In genomic region chr16:1743376-1744337, GRCh38 we compare ENCODE assay signal across 15 cellular contexts. TPM values are rescaled to one million over a fixed set of nuclear protein-coding genes. Genes with fewer than 3 reads are reported as not detected.
A peak's percentile ranks its signal among the peaks of the same experiment; 100 is the strongest.
DNase-seq lines count a peak whose midpoint lies in the region; ATAC-seq and TF ChIP-seq lines count a peak whose summit lies in the region.
"Had no signal": no experiment of that assay in that cellular context is flagged by ENCODE, and none has a peak within 500 bp of the region (broad histone marks: within the 10 kb centered on the region; RNA-seq: fewer than 3 reads in every experiment).

No MANE protein-coding gene starts in this region.

- no peaks in the 10 kb centered on the region for H3K27me3 ChIP-seq in mammary epithelial cell (ENCODE audit: insufficient read depth, low read length)
- no peaks in the 10 kb centered on the region for H3K27me3 ChIP-seq in mesenchymal stem cell (ENCODE audit: control insufficient read depth in 1 of 2, insufficient read depth in 1 of 2, low read length in 2 of 2)
- H3K27me3 ChIP-seq in MG63 = no peaks in the 10 kb centered on the region

- H3K9me3 ChIP-seq in mammary epithelial cell (replicated peaks; ENCODE audit: insufficient read depth, low read length) (peaks cover 9% of the 10 kb centered on the region), mesenchymal stem cell (ENCODE audit: control insufficient read depth, low read length) (no peaks in the 10 kb centered on the region), MG63 (no peaks in the 10 kb centered on the region)
- H3K9me3 ChIP-seq: HAP-1 had no signal

- CTCF ChIA-PET in mammary epithelial cell (lab: Charles Lee; ENCODE audit: low non-redundant PET) = no interaction called here

- no peaks in the 10 kb centered on the region for H3K79me2 ChIP-seq in mammary epithelial cell (ENCODE audit: insufficient read depth, low read length)

- H3K27me3 Mint-ChIP-seq in activated naive CD8-positive, alpha-beta T cell treated with anti-CD3 and anti-CD28 coated beads, Interleukin-2, amount 10 ng/mL, durations not matched to agents 7 days and 5 days = no peaks in the 10 kb centered on the region
- H3K27me3 Mint-ChIP-seq in activated naive CD8-positive, alpha-beta T cell treated with anti-CD3 and anti-CD28 coated beads for 36 hours = no peaks in the 10 kb centered on the region

- H3K4me2 ChIP-seq in mammary epithelial cell (ENCODE audit: insufficient read depth, low read depth, low read length) = no peak overlapping the region
- no peak overlapping the region for H3K4me2 ChIP-seq in mesenchymal stem cell (ENCODE audit: low read length, poor library complexity, severe bottlenecking)

- no peak overlapping the region for H3K4me3 Mint-ChIP-seq in activated naive CD8-positive, alpha-beta T cell treated with anti-CD3 and anti-CD28 coated beads, Interleukin-2, amount 10 ng/mL, durations not matched to agents 7 days and 5 days
- H3K4me3 Mint-ChIP-seq in activated naive CD8-positive, alpha-beta T cell treated with anti-CD3 and anti-CD28 coated beads for 36 hours = no peak overlapping the region

- no peak overlapping the region for H2AK5ac ChIP-seq in mesenchymal stem cell (ENCODE audit: low read length, severe bottlenecking)

- peak; percentile 23 for DNase-seq in activated naive CD8-positive, alpha-beta T cell treated with anti-CD3 and anti-CD28 coated beads, Interleukin-2, amount 10 ng/mL, durations not matched to agents 7 days and 5 days
- DNase-seq in activated naive CD8-positive, alpha-beta T cell treated with anti-CD3 and anti-CD28 coated beads for 36 hours = no peak
- DNase-seq in mammary epithelial cell = no peak
- no peak for DNase-seq in mesenchymal stem cell
- DNase-seq in GM13976 (ENCODE audit: low spot score) = no peak
- DNase-seq in MG63 = no peak
- DNase-seq: 8988T, DMS153, NCI-H1048, NCI-H69, SHP77 had no signal

- no peak overlapping the region for H3K4ac ChIP-seq in mesenchymal stem cell (ENCODE audit: low read depth in 1 of 2, low read length in 2 of 2)

- POLR2A ChIA-PET in activated naive CD8-positive, alpha-beta T cell treated with anti-CD3 and anti-CD28 coated beads, Interleukin-2, amount 10 ng/mL, durations not matched to agents 7 days and 5 days (lab: Charles Lee) = no interaction called here

- H3K4me3 ChIP-seq in mammary epithelial cell (replicated peaks in 1 of 3; ENCODE audit: insufficient read depth in 1 of 3, low read depth in 2 of 3, low read length in 3 of 3) (no peak overlapping the region), mesenchymal stem cell (ENCODE audit: insufficient read depth in 1 of 2, low read depth in 1 of 2, low read length in 2 of 2) (no peak overlapping the region), MG63 (no peak overlapping the region)
- H3K4me3 ChIP-seq: HAP-1 had no signal

- in situ Hi-C loops in mammary epithelial cell (cut with MboI; ENCODE audit: low sequenced_read_pairs in 2 of 2) (no loop called here), GM13976 (cut with MboI; ENCODE audit: low sequenced_read_pairs, unreplicated experiment) (no loop called here)

- intact Hi-C loops in mammary epithelial cell (cut with micrococcal nuclease) = no loop called here

- H3K4me1 ChIP-seq in mammary epithelial cell (ENCODE audit: insufficient read depth, low read length) (peaks cover 19% of the 10 kb centered on the region), mesenchymal stem cell (ENCODE audit: control insufficient read depth, insufficient read depth, low read depth, low read length) (peaks cover 26% of the 10 kb centered on the region)
- H3K4me1 ChIP-seq: HAP-1 had no signal

- no peaks in the 10 kb centered on the region for H3K4me1 Mint-ChIP-seq in activated naive CD8-positive, alpha-beta T cell treated with anti-CD3 and anti-CD28 coated beads, Interleukin-2, amount 10 ng/mL, durations not matched to agents 7 days and 5 days
- no peaks in the 10 kb centered on the region for H3K4me1 Mint-ChIP-seq in activated naive CD8-positive, alpha-beta T cell treated with anti-CD3 and anti-CD28 coated beads for 36 hours

- no peak overlapping the region for H2BK12ac ChIP-seq in mesenchymal stem cell (ENCODE audit: low read length in 2 of 2)

- H3K9ac ChIP-seq in mammary epithelial cell (ENCODE audit: insufficient read depth, low read length) = no peak overlapping the region
- H3K9ac ChIP-seq in mesenchymal stem cell (ENCODE audit: low read length) = no peak overlapping the region

- H3K23ac ChIP-seq in mesenchymal stem cell (ENCODE audit: low read length in 2 of 2) = no peak overlapping the region

- H2AFZ ChIP-seq in mammary epithelial cell (ENCODE audit: low read depth, low read length) (no peak overlapping the region), mesenchymal stem cell (ENCODE audit: low read depth, low read length) (no peak overlapping the region)

- no peak overlapping the region for H3K14ac ChIP-seq in mesenchymal stem cell (ENCODE audit: low read length in 2 of 2)

- no peaks in the 10 kb centered on the region for H3K9me3 Mint-ChIP-seq in activated naive CD8-positive, alpha-beta T cell treated with anti-CD3 and anti-CD28 coated beads, Interleukin-2, amount 10 ng/mL, durations not matched to agents 7 days and 5 days
- H3K9me3 Mint-ChIP-seq in activated naive CD8-positive, alpha-beta T cell treated with anti-CD3 and anti-CD28 coated beads for 36 hours = no peaks in the 10 kb centered on the region

- H2BK5ac ChIP-seq in mesenchymal stem cell (ENCODE audit: low read depth, low read length, poor library complexity, severe bottlenecking) = no peak overlapping the region

- H4K91ac ChIP-seq in mesenchymal stem cell (ENCODE audit: low read length) = peak overlapping the region; percentile 1

- H2BK15ac ChIP-seq in mesenchymal stem cell (ENCODE audit: low read depth, poor library complexity, severe bottlenecking) = no peak overlapping the region

- H4K8ac ChIP-seq in mesenchymal stem cell (ENCODE audit: low read length) = no peak overlapping the region

- H3K79me1 ChIP-seq in mesenchymal stem cell (replicated peaks; ENCODE audit: low read length, poor library complexity, severe bottlenecking) = peaks cover 40% of the 10 kb centered on the region

- BruUV-seq in mammary epithelial cell (replicated peaks; lab: Mats Ljungman, UMichigan) = TSS peak; percentile 36

- dilution Hi-C loops in mammary epithelial cell (cut with HindIII; ENCODE audit: low sequenced_read_pairs) = no loop called here

- H3K18ac ChIP-seq in mesenchymal stem cell (ENCODE audit: low read depth in 1 of 2, low read length in 2 of 2) = no peak overlapping the region

- WGBS in mammary epithelial cell (ENCODE audit: low coverage, missing lambda C conversion rate) = 94% methylated on average over 30 of the region's 32 CpGs
- 97% methylated on average over 31 of the region's 32 CpGs for WGBS in mesenchymal stem cell

- no peak overlapping the region for H3K27ac Mint-ChIP-seq in activated naive CD8-positive, alpha-beta T cell treated with anti-CD3 and anti-CD28 coated beads, Interleukin-2, amount 10 ng/mL, durations not matched to agents 7 days and 5 days
- H3K27ac Mint-ChIP-seq in activated naive CD8-positive, alpha-beta T cell treated with anti-CD3 and anti-CD28 coated beads for 36 hours = no peak overlapping the region

- H3K36me3 Mint-ChIP-seq in activated naive CD8-positive, alpha-beta T cell treated with anti-CD3 and anti-CD28 coated beads, Interleukin-2, amount 10 ng/mL, durations not matched to agents 7 days and 5 days = peaks cover 1% of the 10 kb centered on the region
- peaks cover 1% of the 10 kb centered on the region for H3K36me3 Mint-ChIP-seq in activated naive CD8-positive, alpha-beta T cell treated with anti-CD3 and anti-CD28 coated beads for 36 hours

- H3K27ac ChIP-seq in mammary epithelial cell (ENCODE audit: insufficient read depth, low read depth, low read length) (no peak overlapping the region), mesenchymal stem cell (ENCODE audit: low read length, poor library complexity, severe bottlenecking) (no peak overlapping the region)
- H3K27ac ChIP-seq: C4-2B had no signal

- H3K36me3 ChIP-seq in mammary epithelial cell (ENCODE audit: insufficient read depth, low read length) (peaks cover 2% of the 10 kb centered on the region), mesenchymal stem cell (ENCODE audit: control insufficient read depth in 1 of 2, insufficient read depth in 2 of 2, low read depth in 1 of 2, low read length in 2 of 2) (peaks cover 65 to 83% of the 10 kb centered on the region in 2 experiments), MG63 (peaks cover 45% of the 10 kb centered on the region)

- H4K20me1 ChIP-seq in mammary epithelial cell (ENCODE audit: insufficient read depth, low read length) = no peaks in the 10 kb centered on the region

- no peak overlapping the region for H2BK120ac ChIP-seq in mesenchymal stem cell (ENCODE audit: low read depth, low read length)

- peak; percentile 27 for ATAC-seq in activated naive CD8-positive, alpha-beta T cell treated with anti-CD3 and anti-CD28 coated beads, Interleukin-2, amount 10 ng/mL, durations not matched to agents 7 days and 5 days (ENCODE audit: low read depth)
- ATAC-seq in GM19467 (IDR thresholded peaks at IDR 0.05; ENCODE audit: unreplicated experiment) (no peak), HG02840 (IDR thresholded peaks at IDR 0.05; ENCODE audit: low FRiP score, unreplicated experiment) (no peak)

- TF ChIP-seq CTCF in mammary epithelial cell (conservative IDR thresholded peaks at IDR 0.05 in 1 of 2, IDR thresholded peaks at IDR 0.05 in 1 of 2; ENCODE audit: extremely low read depth in 1 of 2, insufficient read depth in 1 of 2, low read depth in 1 of 2, low read length in 2 of 2) (no peak), GM13976 (IDR thresholded peaks at IDR 0.05; ENCODE audit: borderline replicate concordance, control extremely low read depth, extremely low read depth, insufficient read depth, missing control alignments) (no peak)

RNA-seq across cellular contexts. Expression of gene NME3, which starts 27.7 kb away (rescaled TPM):
- 10 to 100 TPM; 58.1 to 60.9 TPM for total RNA-seq in activated naive CD8-positive, alpha-beta T cell treated with anti-CD3 and anti-CD28 coated beads, Interleukin-2, amount 10 ng/mL, durations not matched to agents 7 days and 5 days
- total RNA-seq in activated naive CD8-positive, alpha-beta T cell treated with anti-CD3 and anti-CD28 coated beads for 36 hours = 10 to 100 TPM; 24.5 to 24.9 TPM
- total RNA-seq in mammary epithelial cell = 10 to 100 TPM; 23.4 to 26.2 TPM
- polyA plus RNA-seq in mammary epithelial cell = 18.8 TPM
- 1.4 TPM for polyA minus RNA-seq in mammary epithelial cell
- polyA plus RNA-seq in mesenchymal stem cell (2013, experiment 1 of 2) = 49.3 TPM
- polyA plus RNA-seq in mesenchymal stem cell (2013, experiment 2 of 2) = 48.0 TPM
- 0.46 TPM in 1 of 2 replicates, not detected in the other for total RNA-seq in MG63 (2014; rRNA removed; shearing (Covaris generic); ENCODE audit: low replicate concordance)

RNA-seq across cellular contexts. Expression of gene EME2, which starts 29.0 kb away (rescaled TPM):
- 10 to 100 TPM; 28.7 to 36.3 TPM for total RNA-seq in activated naive CD8-positive, alpha-beta T cell treated with anti-CD3 and anti-CD28 coated beads, Interleukin-2, amount 10 ng/mL, durations not matched to agents 7 days and 5 days
- 10 to 100 TPM; 17.2 to 20.1 TPM for total RNA-seq in activated naive CD8-positive, alpha-beta T cell treated with anti-CD3 and anti-CD28 coated beads for 36 hours
- total RNA-seq in mammary epithelial cell = 10 to 100 TPM; 17.2 to 29.0 TPM
- 7.0 TPM for polyA plus RNA-seq in mammary epithelial cell
- polyA minus RNA-seq in mammary epithelial cell = 2.3 TPM
- 5.6 TPM for polyA plus RNA-seq in mesenchymal stem cell (2013, experiment 1 of 2)
- polyA plus RNA-seq in mesenchymal stem cell (2013, experiment 2 of 2) = 4.7 TPM
- 3.3 and 6.6 TPM in 2 replicates for total RNA-seq in MG63 (2014; rRNA removed; shearing (Covaris generic); ENCODE audit: low replicate concordance)

RNA-seq across cellular contexts. Expression of gene MRPS34, which starts 29.3 kb away (rescaled TPM):
- total RNA-seq in activated naive CD8-positive, alpha-beta T cell treated with anti-CD3 and anti-CD28 coated beads, Interleukin-2, amount 10 ng/mL, durations not matched to agents 7 days and 5 days = 100 to 1,000 TPM in 1 of 2 experiments, 10 to 100 TPM in 1; 91.6 to 103 TPM
- total RNA-seq in activated naive CD8-positive, alpha-beta T cell treated with anti-CD3 and anti-CD28 coated beads for 36 hours = 100 to 1,000 TPM; 187 to 190 TPM
- total RNA-seq in mammary epithelial cell = 10 to 100 TPM; 34.7 to 99.4 TPM
- 90.3 TPM for polyA plus RNA-seq in mammary epithelial cell
- polyA minus RNA-seq in mammary epithelial cell = 59.3 TPM
- polyA plus RNA-seq in mesenchymal stem cell (2013, experiment 1 of 2) = 102 TPM
- polyA plus RNA-seq in mesenchymal stem cell (2013, experiment 2 of 2) = 101 TPM
- 225 and 308 TPM in 2 replicates for total RNA-seq in MG63 (2014; rRNA removed; shearing (Covaris generic); ENCODE audit: low replicate concordance)

RNA-seq across cellular contexts. Expression of gene MAPK8IP3, which starts 37.7 kb away (rescaled TPM):
- 100 to 1,000 TPM; 146 to 157 TPM for total RNA-seq in activated naive CD8-positive, alpha-beta T cell treated with anti-CD3 and anti-CD28 coated beads, Interleukin-2, amount 10 ng/mL, durations not matched to agents 7 days and 5 days
- 10 to 100 TPM; 46.7 to 47.3 TPM for total RNA-seq in activated naive CD8-positive, alpha-beta T cell treated with anti-CD3 and anti-CD28 coated beads for 36 hours
- 10 to 100 TPM; 45.2 to 51.2 TPM for total RNA-seq in mammary epithelial cell
- polyA plus RNA-seq in mammary epithelial cell = 11.5 TPM
- polyA minus RNA-seq in mammary epithelial cell = 43.1 TPM
- polyA plus RNA-seq in mesenchymal stem cell (2013, experiment 1 of 2) = 35.8 TPM
- 29.0 TPM for polyA plus RNA-seq in mesenchymal stem cell (2013, experiment 2 of 2)
- total RNA-seq in MG63 (2014; rRNA removed; shearing (Covaris generic); ENCODE audit: low replicate concordance) = 13.4 and 31.1 TPM in 2 replicates

RNA-seq across cellular contexts. Expression of gene SPSB3, which starts 38.7 kb away (rescaled TPM):
- total RNA-seq in activated naive CD8-positive, alpha-beta T cell treated with anti-CD3 and anti-CD28 coated beads, Interleukin-2, amount 10 ng/mL, durations not matched to agents 7 days and 5 days = 10 to 100 TPM; 67.8 to 74.1 TPM
- 10 to 100 TPM; 12.3 to 12.8 TPM for total RNA-seq in activated naive CD8-positive, alpha-beta T cell treated with anti-CD3 and anti-CD28 coated beads for 36 hours
- total RNA-seq in mammary epithelial cell = 10 to 100 TPM; 20.9 to 43.0 TPM
- polyA plus RNA-seq in mammary epithelial cell = 23.2 TPM
- polyA minus RNA-seq in mammary epithelial cell = 2.4 TPM
- 15.8 TPM for polyA plus RNA-seq in mesenchymal stem cell (2013, experiment 1 of 2)
- polyA plus RNA-seq in mesenchymal stem cell (2013, experiment 2 of 2) = 14.9 TPM
- total RNA-seq in MG63 (2014; rRNA removed; shearing (Covaris generic); ENCODE audit: low replicate concordance) = 34.3 and 40.3 TPM in 2 replicates

Comparison
In these comparisons a context has a peak if more than half of its experiments do, and no peak if none do; other contexts are left out.
1. RNA of gene NME3, which starts 27.7 kb away (total RNA-seq): 58.1 to 60.9 TPM in activated naive CD8-positive, alpha-beta T cell treated with anti-CD3 and anti-CD28 coated beads, Interleukin-2, amount 10 ng/mL, durations not matched to agents 7 days and 5 days, 23.4 to 26.2 TPM in mammary epithelial cell and 24.5 to 24.9 TPM in activated naive CD8-positive, alpha-beta T cell treated with anti-CD3 and anti-CD28 coated beads for 36 hours; 0.46 TPM in MG63; every median in the first group is over 10 times any median in the second.